ENCODE assay signal across 27 cellular contexts in genomic region chr11:92449780-92450179, GRCh38.
"Had no signal": no experiment of that assay in that cellular context is flagged by ENCODE, and none has a peak within 500 bp of the region (broad histone marks: within the 10 kb centered on the region; RNA-seq: fewer than 3 reads in every experiment).

No MANE protein-coding gene starts in this region.

- DNase-seq: activated CD4-positive, alpha-beta T cell treated with anti-CD3 and anti-CD28 coated beads for 1 hour; activated CD4-positive, alpha-beta T cell treated with anti-CD3 and anti-CD28 coated beads for 48 hours; activated CD4-positive, alpha-beta T cell treated with anti-CD3 and anti-CD28 coated beads, Interleukin-2, amount 50 U/mL, for 1 hour; activated CD4-positive, alpha-beta T cell treated with anti-CD3 and anti-CD28 coated beads, Interleukin-2, amount 50 U/mL, for 48 hours; activated CD8-positive, alpha-beta memory T cell treated with anti-CD3 and anti-CD28 coated beads for 24 hours; activated CD8-positive, alpha-beta T cell treated with anti-CD3 and anti-CD28 coated beads for 36 hours; activated effector memory CD4-positive, alpha-beta T cell treated with Interleukin-2 at 50 U/mL for 16 hours; activated gamma-delta T cell treated with Interleukin-2 at 50 U/mL for 16 hours; activated naive CD4-positive, alpha-beta T cell treated with anti-CD3 and anti-CD28 coated beads, Interleukin-2, amount 50 U/mL, for 16 hours; activated naive CD4-positive, alpha-beta T cell treated with Interleukin-2 at 50 U/mL for 16 hours; activated T-cell treated with anti-CD3 and anti-CD28 coated beads, Interleukin-2, amount 50 U/mL, for 4 hours; amniotic stem cell; anterior cingulate cortex; brain microvascular endothelial cell; dorsolateral prefrontal cortex; effector memory CD4-positive, alpha-beta T cell; endodermal cell; foreskin fibroblast; head of caudate nucleus; T-helper 17 cell; T1000 had no signal

- H3K9me3 Mint-ChIP-seq: activated CD8-positive, alpha-beta T cell treated with anti-CD3 and anti-CD28 coated beads for 36 hours; activated T-helper 17 cell treated with anti-CD3 and anti-CD28 coated beads, Interleukin-2, amount 50 U/mL, for 72 hours; endodermal cell; T-helper 2 cell treated with Interferon-gamma antibody and Interleukin-4, amounts not matched to agents 5 μg/mL and 100 μg/mL, for 36 hours had no signal

- H3K36me3 Mint-ChIP-seq: activated naive CD8-positive, alpha-beta T cell had no signal

- H3K27me3 Mint-ChIP-seq: activated CD8-positive, alpha-beta T cell treated with anti-CD3 and anti-CD28 coated beads for 36 hours; activated naive CD8-positive, alpha-beta T cell; activated T-helper 17 cell treated with anti-CD3 and anti-CD28 coated beads, Interleukin-2, amount 50 U/mL, for 72 hours; central memory CD8-positive, alpha-beta T cell; dendritic cell treated with granulocyte-macrophage colony-stimulating factor and Interleukin-4, amounts not matched to agents 40 ng/mL and 50 ng/mL, for 4 days; T-helper 17 cell had no signal

- ATAC-seq: activated CD8-positive, alpha-beta T cell treated with anti-CD3 and anti-CD28 coated beads for 36 hours; activated T-cell treated with anti-CD3 and anti-CD28 coated beads, Interleukin-2, amount 50 U/mL, for 4 hours; activated T-helper 17 cell treated with anti-CD3 and anti-CD28 coated beads, Interleukin-2, amount 50 U/mL, for 72 hours; T-helper 17 cell had no signal

- H3K4me3 Mint-ChIP-seq: activated CD8-positive, alpha-beta T cell treated with anti-CD3 and anti-CD28 coated beads for 36 hours; activated naive CD8-positive, alpha-beta T cell; activated T-cell treated with anti-CD3 and anti-CD28 coated beads, Interleukin-2, amount 50 U/mL, for 4 hours; activated T-helper 17 cell treated with anti-CD3 and anti-CD28 coated beads, Interleukin-2, amount 50 U/mL, for 72 hours; central memory CD8-positive, alpha-beta T cell; dendritic cell treated with granulocyte-macrophage colony-stimulating factor and Interleukin-4, amounts not matched to agents 40 ng/mL and 50 ng/mL, for 4 days; endodermal cell; T-helper 17 cell; T-helper 2 cell treated with Interferon-gamma antibody and Interleukin-4, amounts not matched to agents 5 μg/mL and 100 μg/mL, for 36 hours had no signal

- H3K36me3 ChIP-seq: brain microvascular endothelial cell had no signal

- H3K27me3 ChIP-seq: brain microvascular endothelial cell had no signal

- H3K27ac Mint-ChIP-seq: activated CD8-positive, alpha-beta T cell treated with anti-CD3 and anti-CD28 coated beads for 36 hours; activated naive CD8-positive, alpha-beta T cell; activated T-helper 17 cell treated with anti-CD3 and anti-CD28 coated beads, Interleukin-2, amount 50 U/mL, for 72 hours; dendritic cell treated with granulocyte-macrophage colony-stimulating factor and Interleukin-4, amounts not matched to agents 40 ng/mL and 50 ng/mL, for 4 days; endodermal cell; T-helper 17 cell; T-helper 2 cell treated with Interferon-gamma antibody and Interleukin-4, amounts not matched to agents 5 μg/mL and 100 μg/mL, for 36 hours had no signal

- H3K27ac ChIP-seq: brain microvascular endothelial cell, coronary artery, dorsolateral prefrontal cortex had no signal

- H3K4me1 Mint-ChIP-seq: activated T-helper 17 cell treated with anti-CD3 and anti-CD28 coated beads, Interleukin-2, amount 50 U/mL, for 72 hours; central memory CD8-positive, alpha-beta T cell; T-helper 17 cell had no signal

- H3K4me3 ChIP-seq: coronary artery, dorsolateral prefrontal cortex had no signal
